In genomic region chr11:108221981-108222685, GRCh38 we compare ENCODE assay signal across 8 cellular contexts. TPM values are rescaled to one million over a fixed set of nuclear protein-coding genes. Genes with fewer than 3 reads are reported as not detected.
DNase-seq lines count a peak whose midpoint lies in the region; ATAC-seq, FAIRE-seq and TF ChIP-seq lines count a peak whose summit lies in the region.

TSS of gene NPAT (minus strand) at chr11:108222638. CDS start at chr11:108222536, 102 bp downstream.

- WGBS in esophagus muscularis mucosa: under 1% methylated on average over 25 of the region's 36 CpGs
- 0 to 1% methylated on average over 36 of the region's 36 CpGs for WGBS in pancreas, 2 donors

- no peak for FAIRE-seq in pancreas (lab: Jason Lieb, UNC)

- ATAC-seq in pancreas: no peak
- ATAC-seq in GM19328 (IDR thresholded peaks at IDR 0.05; ENCODE audit: unreplicated experiment): no peak

- no peaks in the 10 kb centered on the region for H3K27me3 ChIP-seq in GM06990 (replicated peaks; ENCODE audit: control insufficient read depth, insufficient read depth, low read length)
- no peaks in the 10 kb centered on the region for H3K27me3 ChIP-seq in esophagus muscularis mucosa
- H3K27me3 ChIP-seq in pancreas: no peaks in the 10 kb centered on the region

- H3K36me3 ChIP-seq in GM06990 (ENCODE audit: control insufficient read depth, insufficient read depth, low read length): no peaks in the 10 kb centered on the region; the same call in 1 of the 2 replicates
- H3K36me3 ChIP-seq in HEK293 (ENCODE audit: control insufficient read depth in 2 of 2, insufficient read depth in 1 of 2, low read length in 2 of 2): peaks cover 0 to 12% of the 10 kb centered on the region in 2 experiments; a peak in 1 of 3 replicates
- H3K36me3 ChIP-seq in esophagus muscularis mucosa: no peaks in the 10 kb centered on the region
- no peaks in the 10 kb centered on the region for H3K36me3 ChIP-seq in pancreas

- H3K4me1 ChIP-seq in HEK293 (ENCODE audit: control insufficient read depth, insufficient read depth, low read length): no peaks in the 10 kb centered on the region
- H3K4me1 ChIP-seq in esophagus muscularis mucosa: peaks cover 30 to 44% (median 42%) of the 10 kb centered on the region in 4 donors
- H3K4me1 ChIP-seq in pancreas: peaks cover 6 to 27% (median 20%) of the 10 kb centered on the region in 3 donors

- H3K27ac ChIP-seq in HEK293 (ENCODE audit: extremely low read depth, low read depth, low read length) (peak within 1 kb of the TSS; percentile 80), esophagus muscularis mucosa (replicated peaks in 1 of 4) (peak within 1 kb of the TSS; percentile 90 to 95 (median 94)), pancreas (peak within 1 kb of the TSS; percentile 82 to 95 (median 89))

- POLR2A ChIA-PET in HEK293 (lab: Yijun Ruan, JAX): interaction anchor here (0.6 to 1.4 kb wide), 9 partner anchors 16 to 791 kb away, joined by 3 to 5 read pairs (median 3); partner anchors contain the start of genes CWF19L2 and DDX10

- no peak for TF ChIP-seq EP300 in esophagus muscularis mucosa (IDR thresholded peaks at IDR 0.05)

- peak; percentile 79 for TF ChIP-seq POLR2A in esophagus muscularis mucosa (IDR thresholded peaks at IDR 0.05; ENCODE audit: low read depth)

- no peak for DNase-seq in GM06990 (ENCODE audit: extremely low read depth, insufficient read length)
- DNase-seq in T-helper 22 cell (ENCODE audit: low read depth): peak; percentile 38
- DNase-seq in esophagus muscularis mucosa (ENCODE audit: extremely low spot score): no peak
- DNase-seq in pancreas: no peak
- DNase-seq in NCI-H1694 treated with DMSO at 0.1 percent for 48 hours (lab: John Stamatoyannopoulos, UW): no peak
- DNase-seq in NCI-H187 (lab: John Stamatoyannopoulos, UW): no peak

- intact Hi-C loops in esophagus muscularis mucosa (cut with DNase I) (loop anchor here (2.0 to 10.0 kb wide), 2 partner anchors 101 to 443 kb away; partner anchors contain the start of genes ACAT1 and DDX10), pancreas (cut with DNase I) (no loop called here)

- peak within 1 kb of the TSS; percentile 91 for H3K4me3 ChIP-seq in GM06990 (replicated peaks; ENCODE audit: low read depth, low read length)
- peak within 1 kb of the TSS; percentile 82 for H3K4me3 ChIP-seq in HEK293 (ENCODE audit: low read depth, low read length)
- peak within 1 kb of the TSS; percentile 68 to 82 (median 77) for H3K4me3 ChIP-seq in esophagus muscularis mucosa
- peak within 1 kb of the TSS; percentile 49 to 75 (median 63) for H3K4me3 ChIP-seq in pancreas

- CTCF ChIA-PET in HEK293 (lab: Yijun Ruan, JAX): interaction anchor here (0.6 to 1.8 kb wide), 3 partner anchors 104 to 427 kb away, joined by 3 to 15 read pairs (median 3); no protein-coding TSS in a partner anchor

- H3K9me3 ChIP-seq in HEK293 (ENCODE audit: control insufficient read depth, insufficient read depth, low read depth, low read length) (no peaks in the 10 kb centered on the region), esophagus muscularis mucosa (no peaks in the 10 kb centered on the region), pancreas (no peaks in the 10 kb centered on the region)

- TF ChIP-seq CTCF in GM06990 (IDR thresholded peaks at IDR 0.05; ENCODE audit: insufficient read depth, low read length, poor library complexity, severe bottlenecking): no peak
- TF ChIP-seq CTCF in HEK293 (tag by site-specific recombination; IDR thresholded peaks at IDR 0.05): no peak
- no peak for TF ChIP-seq CTCF in esophagus muscularis mucosa (IDR thresholded peaks at IDR 0.05)
- no peak for TF ChIP-seq CTCF in pancreas (IDR thresholded peaks at IDR 0.05)

TF ChIP-seq in HEK293, 187 proteins besides CTCF, POLR2A, EP300 and RAD21:
- TF ChIP-seq ZNF311 (tag by site-specific recombination; IDR thresholded peaks at IDR 0.05; ENCODE audit: borderline replicate concordance) (no peak), ZNF292 (tag by site-specific recombination; IDR thresholded peaks at IDR 0.05; ENCODE audit: borderline replicate concordance, low read depth) (no peak), ZNF341 (tag by site-specific recombination; IDR thresholded peaks at IDR 0.05; ENCODE audit: low read depth) (peak; percentile 26; the same call in 1 of the 2 replicates), ZBTB11 (tag by site-specific recombination; conservative IDR thresholded peaks at IDR 0.05; ENCODE audit: low read depth) (peak; percentile 42), ZNF600 (tag by site-specific recombination; IDR thresholded peaks at IDR 0.05) (peak; percentile 26; the same call in 1 of the 2 replicates), ZNF501 (tag by site-specific recombination; IDR thresholded peaks at IDR 0.05) (peak; percentile 23; the same call in 1 of the 2 replicates), PRDM10 (tag by site-specific recombination; IDR thresholded peaks at IDR 0.05) (0 out of 2 replicates have a peak, but pooled peaks have one; percentile 11), ZNF335 (tag by site-specific recombination; conservative IDR thresholded peaks at IDR 0.05) (peak; percentile 85), IKZF3 (tag by site-specific recombination; IDR thresholded peaks at IDR 0.05) (no peak), ZBTB20 (tag by site-specific recombination; IDR thresholded peaks at IDR 0.05) (peak; percentile 30; the same call in 1 of the 2 replicates)
TF ChIP-seq in HEK293: peak in this region for 7.

RNA-seq across cellular contexts. Expression of gene NPAT, which starts in this region (rescaled TPM):
- 10 to 100 TPM; 10.4 to 13.7 (median 10.7) TPM for total RNA-seq in esophagus muscularis mucosa
- total RNA-seq in pancreas: 1 to 10 TPM; 3.9 to 10.0 (median 5.2) TPM
- polyA plus RNA-seq in pancreas: 1 to 10 TPM; 1.4 to 2.3 TPM
